In the genomic region with DNA sequence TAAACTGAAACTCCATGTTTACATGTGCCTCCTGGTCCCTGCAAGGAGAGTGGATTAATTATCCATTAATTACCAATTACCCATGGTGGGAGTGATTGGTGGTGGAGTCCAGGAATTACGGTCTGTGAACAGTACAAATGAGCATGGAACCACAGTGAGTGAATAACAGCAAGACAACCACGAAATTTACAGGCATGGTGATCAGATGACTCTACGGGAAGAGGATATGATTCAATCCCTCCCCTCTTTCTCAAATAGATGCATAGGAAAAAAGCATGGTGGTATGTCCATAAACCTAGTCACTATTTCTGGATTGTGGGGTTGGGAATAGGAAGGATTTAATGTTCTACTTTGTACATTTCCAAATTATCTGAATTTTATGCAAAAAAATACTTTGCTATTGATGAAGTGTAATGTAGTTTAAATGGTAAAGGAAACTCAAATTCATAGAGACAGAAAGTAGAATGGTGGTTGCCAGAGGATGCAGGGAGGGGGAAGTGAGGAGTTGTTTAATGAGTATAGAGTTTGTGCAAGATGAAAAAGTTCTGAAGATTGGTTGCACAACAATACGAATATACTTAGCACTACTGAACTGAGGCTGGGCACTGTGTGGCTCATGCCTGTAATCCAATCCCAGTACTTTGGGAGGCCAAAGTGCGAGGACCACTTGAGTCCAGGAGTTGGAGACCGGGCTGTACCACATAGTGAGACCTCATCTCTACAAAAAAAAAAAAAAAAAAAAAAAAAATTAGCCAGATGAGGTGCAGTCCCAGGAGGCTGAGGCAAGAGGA, we compare ENCODE assay signal across 18 cellular contexts.
DNase-seq lines count a peak whose midpoint lies in the region; ATAC-seq and TF ChIP-seq lines count a peak whose summit lies in the region.
"Had no signal": no experiment of that assay in that cellular context is flagged by ENCODE, and none has a peak within 500 bp of the region (broad histone marks: within the 10 kb centered on the region; RNA-seq: fewer than 3 reads in every experiment).

No MANE protein-coding gene starts in this region.

- H3K4me3 ChIP-seq in fibroblast of mammary gland (ENCODE audit: control insufficient read depth, low read depth, low read length) = no peak overlapping the region
- H3K4me3 ChIP-seq: mucosa of descending colon, PC-9, tibial artery had no signal

- H3K9me3 Mint-ChIP-seq in stimulated activated naive CD8-positive, alpha-beta T cell treated with anti-CD3 and anti-CD28 coated beads, Interleukin-15, amount 100 ng/mL, for 72 hours = no peaks in the 10 kb centered on the region
- H3K9me3 Mint-ChIP-seq: immature natural killer cell had no signal

- no peak overlapping the region for H3K4me3 Mint-ChIP-seq in stimulated activated naive CD8-positive, alpha-beta T cell treated with anti-CD3 and anti-CD28 coated beads, Interleukin-15, amount 100 ng/mL, for 72 hours
- H3K4me3 Mint-ChIP-seq: immature natural killer cell had no signal

- H3K27ac Mint-ChIP-seq in stimulated activated naive CD8-positive, alpha-beta T cell treated with anti-CD3 and anti-CD28 coated beads, Interleukin-15, amount 100 ng/mL, for 72 hours = no peak overlapping the region
- H3K27ac Mint-ChIP-seq: immature natural killer cell had no signal

- no peak for DNase-seq in stimulated activated naive CD8-positive, alpha-beta T cell treated with anti-CD3 and anti-CD28 coated beads, Interleukin-15, amount 100 ng/mL, for 72 hours
- no peak for DNase-seq in stimulated activated naive CD8-positive, alpha-beta T cell treated with anti-CD3 and anti-CD28 coated beads, Interleukin-15, Interleukin-2, amounts not matched to agents 100 U/mL and 50 U/mL, for 24 hours
- DNase-seq in RKO (ENCODE audit: low spot score) (peak; percentile 60), fibroblast of mammary gland (ENCODE audit: low read depth) (peak; percentile 60), NCI-H1436 treated with DMSO at 0.1 percent for 48 hours (lab: John Stamatoyannopoulos, UW) (no peak), GOT3 (lab: John Stamatoyannopoulos, UW) (no peak)
- DNase-seq: activated CD4-positive, CD25-positive, alpha-beta regulatory T cell treated with anti-CD3 and anti-CD28 coated beads, Interleukin-2, amount 50 U/mL, for 72 hours; activated T-cell treated with anti-CD3 and anti-CD28 coated beads, Interleukin-2, amount 50 U/mL, for 1 hour; amniotic stem cell; immature natural killer cell; mucosa of descending colon; NCI-H1092; NCI-H2227 treated with DMSO at 0.1 percent for 48 hours; PC-9; posterior cingulate gyrus; tibial artery had no signal

- peaks cover 11% of the 10 kb centered on the region for H3K27me3 Mint-ChIP-seq in stimulated activated naive CD8-positive, alpha-beta T cell treated with anti-CD3 and anti-CD28 coated beads, Interleukin-15, amount 100 ng/mL, for 72 hours

- ATAC-seq in stimulated activated naive CD8-positive, alpha-beta T cell treated with anti-CD3 and anti-CD28 coated beads, Interleukin-15, amount 100 ng/mL, for 72 hours = peak; percentile 49
- no peak for ATAC-seq in stimulated activated naive CD8-positive, alpha-beta T cell treated with anti-CD3 and anti-CD28 coated beads, Interleukin-15, Interleukin-2, amounts not matched to agents 100 U/mL and 50 U/mL, for 24 hours
- no peak for ATAC-seq in HG03457 (IDR thresholded peaks at IDR 0.05; ENCODE audit: unreplicated experiment)
- no peak for ATAC-seq in HG03460 (IDR thresholded peaks at IDR 0.05; ENCODE audit: unreplicated experiment)
- ATAC-seq: mucosa of descending colon had no signal

- TF ChIP-seq CTCF in fibroblast of mammary gland (conservative IDR thresholded peaks at IDR 0.05; ENCODE audit: control insufficient read depth, insufficient read depth, low read depth, low read length) = no peak

- no peaks in the 10 kb centered on the region for H3K4me1 Mint-ChIP-seq in stimulated activated naive CD8-positive, alpha-beta T cell treated with anti-CD3 and anti-CD28 coated beads, Interleukin-15, amount 100 ng/mL, for 72 hours
- H3K4me1 Mint-ChIP-seq: immature natural killer cell had no signal

Comparison
In these comparisons a context has a peak if more than half of its experiments do, and no peak if none do; other contexts are left out.
1. DNase-seq: peak in RKO (single experiment) and fibroblast of mammary gland (single experiment); none in stimulated activated naive CD8-positive, alpha-beta T cell treated with anti-CD3 and anti-CD28 coated beads, Interleukin-15, amount 100 ng/mL, for 72 hours (0 of 2), stimulated activated naive CD8-positive, alpha-beta T cell treated with anti-CD3 and anti-CD28 coated beads, Interleukin-15, Interleukin-2, amounts not matched to agents 100 U/mL and 50 U/mL, for 24 hours (single experiment), NCI-H1436 treated with DMSO at 0.1 percent for 48 hours (single experiment) and GOT3 (single experiment).